Comparison of ENCODE assay signal across 13 cellular contexts in the genomic region with DNA sequence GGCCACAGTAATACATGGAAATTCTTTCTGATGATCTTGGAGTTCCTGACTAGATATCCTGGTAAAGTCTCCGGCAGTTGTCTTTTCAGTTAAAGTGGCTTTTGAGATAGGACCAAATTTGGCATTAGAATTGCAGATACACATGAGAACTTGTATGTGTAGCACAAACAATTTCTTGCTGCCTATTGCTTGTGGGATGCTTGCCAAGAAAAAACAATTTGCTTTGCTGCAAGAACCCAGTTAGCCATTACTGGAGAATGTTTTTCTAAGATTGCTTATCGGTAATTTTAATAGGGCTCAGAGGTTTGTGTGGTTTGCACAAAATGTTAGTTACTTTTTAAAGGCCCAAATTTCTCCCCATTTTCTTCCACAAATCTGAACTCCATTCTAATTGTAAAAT.
A peak's percentile ranks its signal among the peaks of the same experiment; 100 is the strongest.
DNase-seq lines count a peak whose midpoint lies in the region; ATAC-seq, FAIRE-seq and TF ChIP-seq lines count a peak whose summit lies in the region.
"Had no signal": no experiment of that assay in that cellular context is flagged by ENCODE, and none has a peak within 500 bp of the region (broad histone marks: within the 10 kb centered on the region; RNA-seq: fewer than 3 reads in every experiment).

No MANE protein-coding gene starts in this region.

- POLR2A ChIA-PET in HepG2 (lab: Yijun Ruan, JAX) = no interaction called here

- DNase-seq in HepG2 (ENCODE audit: low spot score) (no peak), astrocyte (ENCODE audit: low read depth) (peak; percentile 91), kidney tubule cell (ENCODE audit: low spot score) (peak; percentile 25), NOMO-1 treated with DMSO at 0.1 percent for 48 hours (lab: John Stamatoyannopoulos, UW; ENCODE audit: unreplicated experiment) (no peak)
- DNase-seq: activated CD8-positive, alpha-beta memory T cell treated with anti-CD3 and anti-CD28 coated beads for 24 hours; amygdala had no signal

- H4K20me1 ChIP-seq in HepG2 (ENCODE audit: insufficient read depth, low read length) = no peaks in the 10 kb centered on the region
- no peaks in the 10 kb centered on the region for H4K20me1 ChIP-seq in astrocyte (ENCODE audit: insufficient read depth, low read length)

- ATAC-seq in HepG2 (no peak), GM21717 (IDR thresholded peaks at IDR 0.05; ENCODE audit: unreplicated experiment) (no peak), GM19463 (IDR thresholded peaks at IDR 0.05; ENCODE audit: unreplicated experiment) (no peak), HG03442 (IDR thresholded peaks at IDR 0.05; ENCODE audit: unreplicated experiment) (no peak)

- no peaks in the 10 kb centered on the region for H3K27me3 Mint-ChIP-seq in astrocyte (ENCODE audit: low read depth, unreplicated experiment)

- no peak for TF ChIP-seq POLR2A in HepG2 (IDR thresholded peaks at IDR 0.05; ENCODE audit: insufficient read depth in 1 of 2, low read depth in 2 of 2, low read length in 2 of 2)

- no peaks in the 10 kb centered on the region for H3K79me2 ChIP-seq in HepG2 (ENCODE audit: insufficient read depth, low read length)
- no peaks in the 10 kb centered on the region for H3K79me2 ChIP-seq in astrocyte (ENCODE audit: insufficient read depth, low read length)

- H3K27ac ChIP-seq in liver (ENCODE audit: low read depth in 1 of 2, low read length in 2 of 2) (peak overlapping the region; percentile 32 to 46), HepG2 (ENCODE audit: extremely low read length, insufficient read depth, low read length) (no peak overlapping the region), astrocyte (ENCODE audit: low read depth, low read length) (peak overlapping the region; percentile 54)
- H3K27ac ChIP-seq: gastroesophageal sphincter had no signal

- peaks cover 25% of the 10 kb centered on the region for H3K4me1 Mint-ChIP-seq in astrocyte (ENCODE audit: low read depth, unreplicated experiment)
- H3K4me1 Mint-ChIP-seq: IgD-negative memory B cell had no signal

- peaks cover 0 to 13% (median 6%) of the 10 kb centered on the region in 4 donors for H3K4me1 ChIP-seq in liver (ENCODE audit: control insufficient read depth in 4 of 4, insufficient read depth in 4 of 4, low read length in 3 of 4)
- H3K4me1 ChIP-seq in HepG2 (ENCODE audit: insufficient read depth, low read length) = no peaks in the 10 kb centered on the region
- peaks cover 21% of the 10 kb centered on the region for H3K4me1 ChIP-seq in astrocyte (ENCODE audit: insufficient read depth, low read length)

- H3K4me2 ChIP-seq in HepG2 (ENCODE audit: low read depth, low read length) = no peak overlapping the region
- H3K4me2 ChIP-seq in astrocyte (ENCODE audit: low read length) = peak overlapping the region; percentile 41

- no TSS peak for BruUV-seq in HepG2 (replicated peaks; lab: Mats Ljungman, UMichigan)

- in situ Hi-C loops in HepG2 (cut with HindIII; ENCODE audit: extremely low pct_ligation_motif_present, low pct_unique_long_range_greater_than_20kb) = no loop called here

- H3K36me3 ChIP-seq in liver (ENCODE audit: control insufficient read depth in 4 of 4, insufficient read depth in 3 of 4, low read depth in 1 of 4, low read length in 3 of 4) = no peaks in the 10 kb centered on the region
- no peaks in the 10 kb centered on the region for H3K36me3 ChIP-seq in HepG2 (replicated peaks in 1 of 2; ENCODE audit: control insufficient read depth in 1 of 2, insufficient read depth in 2 of 2, low read length in 2 of 2)
- no peaks in the 10 kb centered on the region for H3K36me3 ChIP-seq in astrocyte (ENCODE audit: insufficient read depth, low read length)
- H3K36me3 ChIP-seq: gastroesophageal sphincter had no signal

- peak overlapping the region; percentile 88 for H3K27ac Mint-ChIP-seq in astrocyte (ENCODE audit: unreplicated experiment)
- H3K27ac Mint-ChIP-seq: CD14-positive monocyte, IgD-negative memory B cell had no signal

- no peaks in the 10 kb centered on the region for H3K36me3 Mint-ChIP-seq in astrocyte (ENCODE audit: low read depth, unreplicated experiment)
- H3K36me3 Mint-ChIP-seq: CD14-positive monocyte, IgD-negative memory B cell had no signal

- H3K27me3 ChIP-seq in liver (ENCODE audit: control insufficient read depth in 4 of 4, insufficient read depth in 4 of 4, low read length in 3 of 4) (no peaks in the 10 kb centered on the region), HepG2 (ENCODE audit: control insufficient read depth in 1 of 2, insufficient read depth in 2 of 2, low read length in 2 of 2) (no peaks in the 10 kb centered on the region), astrocyte (ENCODE audit: insufficient read depth, low read length) (no peaks in the 10 kb centered on the region)
- H3K27me3 ChIP-seq: gastroesophageal sphincter had no signal

- intact Hi-C loops in HepG2 (cut with micrococcal nuclease; ENCODE audit: unreplicated experiment) = no loop called here

- CTCF ChIA-PET in HepG2 (lab: Yijun Ruan, JAX; ENCODE audit: low intra/inter-chr PET ratio, low total read pairs) = no interaction called here

- H3K9me3 Mint-ChIP-seq in astrocyte (ENCODE audit: unreplicated experiment) = no peaks in the 10 kb centered on the region

- no peak for TF ChIP-seq CTCF in liver (IDR thresholded peaks at IDR 0.05; ENCODE audit: low read depth, low read length, missing input control)
- no peak for TF ChIP-seq CTCF in HepG2 (CRISPR knock-in tag; IDR thresholded peaks at IDR 0.05)
- no peak for TF ChIP-seq CTCF in astrocyte (IDR thresholded peaks at IDR 0.05; ENCODE audit: insufficient read depth, low read depth, low read length)

- WGBS in liver = 27% methylated on average over 2 of the region's 2 CpGs
- 2% methylated on average over 2 of the region's 2 CpGs for WGBS in HepG2 (ENCODE audit: low lambda C conversion rate)

- H2AFZ ChIP-seq in HepG2 (ENCODE audit: low read length) = no peak overlapping the region
- no peak overlapping the region for H2AFZ ChIP-seq in astrocyte (ENCODE audit: low read depth, low read length)

- no peak overlapping the region for H3K4me3 ChIP-seq in liver (ENCODE audit: low read depth in 1 of 3, low read length in 3 of 3)
- H3K4me3 ChIP-seq in HepG2 (replicated peaks in 1 of 3; ENCODE audit: insufficient read depth in 1 of 3, low read depth in 2 of 3, low read length in 3 of 3) = no peak overlapping the region
- no peak overlapping the region for H3K4me3 ChIP-seq in astrocyte (ENCODE audit: insufficient read depth, low read depth, low read length)
- H3K4me3 ChIP-seq: gastroesophageal sphincter had no signal

- FAIRE-seq in HepG2 (lab: Jason Lieb, UNC) (no peak), astrocyte (lab: Jason Lieb, UNC) (peak; percentile 96)

- TF ChIP-seq RAD21 in liver (IDR thresholded peaks at IDR 0.05) (peak in 1 of 2 donors; percentile 42), HepG2 (CRISPR knock-in tag; IDR thresholded peaks at IDR 0.05) (no peak)

- no peak overlapping the region for H3K4me3 Mint-ChIP-seq in astrocyte (ENCODE audit: unreplicated experiment)
- H3K4me3 Mint-ChIP-seq: CD14-positive monocyte, IgD-negative memory B cell had no signal

- no peaks in the 10 kb centered on the region for H3K9me3 ChIP-seq in liver (ENCODE audit: control insufficient read depth in 4 of 4, low read length in 3 of 4)
- no peaks in the 10 kb centered on the region; the same call in 1 of the 2 replicates for H3K9me3 ChIP-seq in HepG2 (ENCODE audit: low read length)
- H3K9me3 ChIP-seq in astrocyte (ENCODE audit: insufficient read depth, low read depth, low read length) = no peaks in the 10 kb centered on the region
- H3K9me3 ChIP-seq: gastroesophageal sphincter had no signal

- H3K9ac ChIP-seq in liver (ENCODE audit: low read depth in 1 of 2, low read length in 2 of 2) (no peak overlapping the region), HepG2 (ENCODE audit: insufficient read depth, low read depth, low read length) (no peak overlapping the region), astrocyte (ENCODE audit: low read length) (peak overlapping the region; percentile 7)

- no peak for TF ChIP-seq EP300 in HepG2 (IDR thresholded peaks at IDR 0.05; ENCODE audit: low read depth in 2 of 2, low read length in 2 of 2)
- no peak for TF ChIP-seq EP300 in HepG2 (CRISPR knock-in tag; IDR thresholded peaks at IDR 0.05; ENCODE audit: borderline replicate concordance)

TF ChIP-seq in HepG2, 621 proteins besides CTCF, POLR2A, EP300 and RAD21:
- TF ChIP-seq, protein P1, sequence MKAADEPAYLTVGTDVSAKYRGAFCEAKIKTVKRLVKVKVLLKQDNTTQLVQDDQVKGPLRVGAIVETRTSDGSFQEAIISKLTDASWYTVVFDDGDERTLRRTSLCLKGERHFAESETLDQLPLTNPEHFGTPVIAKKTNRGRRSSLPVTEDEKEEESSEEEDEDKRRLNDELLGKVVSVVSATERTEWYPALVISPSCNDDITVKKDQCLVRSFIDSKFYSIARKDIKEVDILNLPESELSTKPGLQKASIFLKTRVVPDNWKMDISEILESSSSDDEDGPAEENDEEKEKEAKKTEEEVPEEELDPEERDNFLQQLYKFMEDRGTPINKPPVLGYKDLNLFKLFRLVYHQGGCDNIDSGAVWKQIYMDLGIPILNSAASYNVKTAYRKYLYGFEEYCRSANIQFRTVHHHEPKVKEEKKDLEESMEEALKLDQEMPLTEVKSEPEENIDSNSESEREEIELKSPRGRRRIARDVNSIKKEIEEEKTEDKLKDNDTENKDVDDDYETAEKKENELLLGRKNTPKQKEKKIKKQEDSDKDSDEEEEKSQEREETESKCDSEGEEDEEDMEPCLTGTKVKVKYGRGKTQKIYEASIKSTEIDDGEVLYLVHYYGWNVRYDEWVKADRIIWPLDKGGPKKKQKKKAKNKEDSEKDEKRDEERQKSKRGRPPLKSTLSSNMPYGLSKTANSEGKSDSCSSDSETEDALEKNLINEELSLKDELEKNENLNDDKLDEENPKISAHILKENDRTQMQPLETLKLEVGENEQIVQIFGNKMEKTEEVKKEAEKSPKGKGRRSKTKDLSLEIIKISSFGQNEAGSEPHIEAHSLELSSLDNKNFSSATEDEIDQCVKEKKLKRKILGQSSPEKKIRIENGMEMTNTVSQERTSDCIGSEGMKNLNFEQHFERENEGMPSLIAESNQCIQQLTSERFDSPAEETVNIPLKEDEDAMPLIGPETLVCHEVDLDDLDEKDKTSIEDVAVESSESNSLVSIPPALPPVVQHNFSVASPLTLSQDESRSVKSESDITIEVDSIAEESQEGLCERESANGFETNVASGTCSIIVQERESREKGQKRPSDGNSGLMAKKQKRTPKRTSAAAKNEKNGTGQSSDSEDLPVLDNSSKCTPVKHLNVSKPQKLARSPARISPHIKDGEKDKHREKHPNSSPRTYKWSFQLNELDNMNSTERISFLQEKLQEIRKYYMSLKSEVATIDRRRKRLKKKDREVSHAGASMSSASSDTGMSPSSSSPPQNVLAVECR (CRISPR knock-in tag; IDR thresholded peaks at IDR 0.05; ENCODE audit: borderline replicate concordance) = no peak
- TF ChIP-seq SRSF1 (optimal IDR thresholded peaks at IDR 0.05; ENCODE audit: low read depth, low read length) = no peak
- TF ChIP-seq ZNF549 (CRISPR knock-in tag; IDR thresholded peaks at IDR 0.05) = no peak
- TF ChIP-seq ASH2L (IDR thresholded peaks at IDR 0.05; ENCODE audit: insufficient read length, low read depth, low read length) = no peak

Comparison
In these comparisons a context has a peak if more than half of its experiments do, and no peak if none do; other contexts are left out.
1. DNase-seq: peak in astrocyte (single experiment) and kidney tubule cell (single experiment); none in HepG2 (single experiment) and NOMO-1 treated with DMSO at 0.1 percent for 48 hours (single experiment).